ENCODE assay signal across 8 cellular contexts in genomic region chr20:52971498-52972189, GRCh38. TPM values are rescaled to one million over a fixed set of nuclear protein-coding genes. Genes with fewer than 3 reads are reported as not detected.
DNase-seq lines count a peak whose midpoint lies in the region; ATAC-seq and TF ChIP-seq lines count a peak whose summit lies in the region.

No MANE protein-coding gene starts in this region.

- H3K27me3 Mint-ChIP-seq in activated naive CD4-positive, alpha-beta T cell treated with anti-CD3 and anti-CD28 coated beads for 36 hours (ENCODE audit: low read depth), result no peaks in the 10 kb centered on the region
- H3K27me3 Mint-ChIP-seq in mesothelial cell of epicardium (ENCODE audit: low read depth), result no peaks in the 10 kb centered on the region

- H3K27me3 ChIP-seq in mammary epithelial cell (ENCODE audit: insufficient read depth, low read length) (no peaks in the 10 kb centered on the region), transverse colon (peaks cover 47% of the 10 kb centered on the region)

- dilution Hi-C loops in mammary epithelial cell (cut with HindIII; ENCODE audit: low sequenced_read_pairs), result no loop called here

- no peak for DNase-seq in activated naive CD4-positive, alpha-beta T cell treated with anti-CD3 and anti-CD28 coated beads for 36 hours
- no peak for DNase-seq in activated naive CD4-positive, alpha-beta T cell treated with Interleukin-2 at 50 U/mL for 16 hours
- DNase-seq in mammary epithelial cell (no peak), mesothelial cell of epicardium (ENCODE audit: low spot score in 2 of 2, unreplicated experiment in 2 of 2) (no peak), transverse colon (no peak), CD1c-positive myeloid dendritic cell (ENCODE audit: extremely low spot score) (no peak), GM20000 (ENCODE audit: low spot score) (no peak)

- TF ChIP-seq EP300 in transverse colon (IDR thresholded peaks at IDR 0.05; ENCODE audit: low read depth), result no peak

- no peaks in the 10 kb centered on the region for H3K9me3 ChIP-seq in mammary epithelial cell (replicated peaks; ENCODE audit: insufficient read depth, low read length)
- H3K9me3 ChIP-seq in transverse colon, result no peaks in the 10 kb centered on the region

- BruUV-seq in mammary epithelial cell (replicated peaks; lab: Mats Ljungman, UMichigan), result no TSS peak

- no peak for TF ChIP-seq POLR2A in transverse colon (IDR thresholded peaks at IDR 0.05)

- H3K27ac ChIP-seq in mammary epithelial cell (ENCODE audit: insufficient read depth, low read depth, low read length) (no peak overlapping the region), transverse colon (peak overlapping the region in 3 of 4 donors; percentile 16 to 64 (median 57))

- 71% methylated on average over 1 of the region's 16 CpGs for WGBS in mammary epithelial cell (ENCODE audit: low coverage, missing lambda C conversion rate)
- WGBS in transverse colon (ENCODE audit: low coverage in 1 of 2), 2 donors, result 9 to 12% methylated on average over 4 to 16 of the region's 16 CpGs

- peaks cover 26% of the 10 kb centered on the region for H3K4me1 Mint-ChIP-seq in activated naive CD4-positive, alpha-beta T cell treated with anti-CD3 and anti-CD28 coated beads for 36 hours (ENCODE audit: low read depth)
- peaks cover 27% of the 10 kb centered on the region for H3K4me1 Mint-ChIP-seq in mesothelial cell of epicardium

- no peaks in the 10 kb centered on the region for H3K9me3 Mint-ChIP-seq in activated naive CD4-positive, alpha-beta T cell treated with anti-CD3 and anti-CD28 coated beads for 36 hours
- H3K9me3 Mint-ChIP-seq in mesothelial cell of epicardium, result no peaks in the 10 kb centered on the region

- H4K20me1 ChIP-seq in mammary epithelial cell (ENCODE audit: insufficient read depth, low read length), result no peaks in the 10 kb centered on the region

- H3K36me3 ChIP-seq in mammary epithelial cell (ENCODE audit: insufficient read depth, low read length) (no peaks in the 10 kb centered on the region), transverse colon (no peaks in the 10 kb centered on the region)

- H3K4me1 ChIP-seq in mammary epithelial cell (ENCODE audit: insufficient read depth, low read length) (peaks cover 14% of the 10 kb centered on the region), transverse colon (peaks cover 0 to 5% (median 1%) of the 10 kb centered on the region in 4 donors)

- ATAC-seq in GM21825 (IDR thresholded peaks at IDR 0.05; ENCODE audit: unreplicated experiment), result no peak

- H2AFZ ChIP-seq in mammary epithelial cell (ENCODE audit: low read depth, low read length), result peak overlapping the region; percentile 88

- peak overlapping the region in 2 of 3 experiments; percentile 82 to 85 for H3K4me3 ChIP-seq in mammary epithelial cell (replicated peaks in 1 of 3; ENCODE audit: insufficient read depth in 1 of 3, low read depth in 2 of 3, low read length in 3 of 3)
- peak overlapping the region in 3 of 4 donors; percentile 27 to 41 (median 31) for H3K4me3 ChIP-seq in transverse colon

- H3K27ac Mint-ChIP-seq in activated naive CD4-positive, alpha-beta T cell treated with anti-CD3 and anti-CD28 coated beads for 36 hours, result peak overlapping the region; percentile 69
- H3K27ac Mint-ChIP-seq in mesothelial cell of epicardium, result peak overlapping the region; percentile 19

- H3K4me2 ChIP-seq in mammary epithelial cell (ENCODE audit: insufficient read depth, low read depth, low read length), result peak overlapping the region; percentile 99

- H3K36me3 Mint-ChIP-seq in activated naive CD4-positive, alpha-beta T cell treated with anti-CD3 and anti-CD28 coated beads for 36 hours (ENCODE audit: low read depth), result peaks cover 28% of the 10 kb centered on the region
- H3K36me3 Mint-ChIP-seq in mesothelial cell of epicardium, result no peaks in the 10 kb centered on the region

- CTCF ChIA-PET in activated naive CD4-positive, alpha-beta T cell treated with anti-CD3 and anti-CD28 coated beads for 36 hours (lab: Charles Lee), result interaction anchor here (0.6 to 0.7 kb wide), 3 partner anchors 10 to 154 kb away, joined by 3 to 4 read pairs (median 3); no protein-coding TSS in a partner anchor
- CTCF ChIA-PET in mammary epithelial cell (lab: Charles Lee; ENCODE audit: low non-redundant PET), result no interaction called here

- no peak overlapping the region for H3K9ac ChIP-seq in mammary epithelial cell (ENCODE audit: insufficient read depth, low read length)

- intact Hi-C loops in activated naive CD4-positive, alpha-beta T cell treated with anti-CD3 and anti-CD28 coated beads for 36 hours (cut with micrococcal nuclease), result loop anchor here (1.0 to 5.0 kb wide), 4 partner anchors 8 to 659 kb away; no protein-coding TSS in a partner anchor
- intact Hi-C loops in mammary epithelial cell (cut with micrococcal nuclease) (loop anchor here (1.0 to 10.0 kb wide), 8 partner anchors 61 to 973 kb away; no protein-coding TSS in a partner anchor), transverse colon (cut with DNase I; ENCODE audit: low total_unique reads) (no loop called here)

- peaks cover 38% of the 10 kb centered on the region for H3K79me2 ChIP-seq in mammary epithelial cell (ENCODE audit: insufficient read depth, low read length)

- TF ChIP-seq CTCF in mammary epithelial cell (conservative IDR thresholded peaks at IDR 0.05 in 1 of 2, IDR thresholded peaks at IDR 0.05 in 1 of 2; ENCODE audit: extremely low read depth in 1 of 2, insufficient read depth in 1 of 2, low read depth in 1 of 2, low read length in 2 of 2) (no peak), mesothelial cell of epicardium (IDR thresholded peaks at IDR 0.05; ENCODE audit: unreplicated experiment) (no peak), transverse colon (IDR thresholded peaks at IDR 0.05) (no peak), GM20000 (IDR thresholded peaks at IDR 0.05; ENCODE audit: extremely low read depth, missing control alignments) (no peak)

- in situ Hi-C loops in mammary epithelial cell (cut with MboI; ENCODE audit: low sequenced_read_pairs in 2 of 2), result loop anchor here in 1 of 2 donors (10.0 kb wide), 2 partner anchors 193 to 227 kb away; no protein-coding TSS in a partner anchor
- in situ Hi-C loops in transverse colon (cut with MboI; ENCODE audit: low pct_ligation_motif_present in 1 of 4, low pct_unique_long_range_greater_than_20kb in 1 of 4, low sequenced_read_pairs in 3 of 4), result no loop called here

- H3K4me3 Mint-ChIP-seq in activated naive CD4-positive, alpha-beta T cell treated with anti-CD3 and anti-CD28 coated beads for 36 hours, result peak overlapping the region; percentile 53
- peak overlapping the region; percentile 54 for H3K4me3 Mint-ChIP-seq in mesothelial cell of epicardium

RNA-seq across cellular contexts. Expression of gene TSHZ2, which starts 0.5 kb away (rescaled TPM):
- 10 to 100 TPM; 34.1 to 37.8 TPM for total RNA-seq in activated naive CD4-positive, alpha-beta T cell treated with anti-CD3 and anti-CD28 coated beads for 36 hours
- 10 to 100 TPM; 10.0 to 11.5 TPM for total RNA-seq in mammary epithelial cell
- 4.0 TPM for polyA plus RNA-seq in mammary epithelial cell
- polyA minus RNA-seq in mammary epithelial cell, result 11.8 TPM
- 28.8 to 31.0 TPM (median 29.1 TPM) in 3 replicates for total RNA-seq in mesothelial cell of epicardium
- 10 to 100 TPM in 1 of 4 donors, 1 to 10 TPM in 3; 1.9 to 12.9 (median 5.0) TPM for total RNA-seq in transverse colon
